In genomic region chr1:35706846-35707245, GRCh38 we compare ENCODE assay signal across 13 cellular contexts. TPM values are rescaled to one million over a fixed set of nuclear protein-coding genes. Genes with fewer than 3 reads are reported as not detected.
DNase-seq lines count a peak whose midpoint lies in the region; ATAC-seq and TF ChIP-seq lines count a peak whose summit lies in the region.
"Had no signal": no experiment of that assay in that cellular context is flagged by ENCODE, and none has a peak within 500 bp of the region (broad histone marks: within the 10 kb centered on the region; RNA-seq: fewer than 3 reads in every experiment).

No MANE protein-coding gene starts in this region.

- ATAC-seq in WTC11 (no peak; the same call in 1 of the 2 replicates), GM18498 (IDR thresholded peaks at IDR 0.05; ENCODE audit: unreplicated experiment) (no peak)
- no peak for ATAC-seq in stimulated activated effector memory CD8-positive, alpha-beta T cell treated with anti-CD3 and anti-CD28 coated beads, Interleukin-12 subunit alpha, Interleukin-12 subunit beta, amount 100 ng/mL, for 72 hours

- H3K4me3 Mint-ChIP-seq in activated naive CD4-positive, alpha-beta T cell treated with anti-CD3 and anti-CD28 coated beads for 36 hours, result peak overlapping the region; percentile 55
- H3K4me3 Mint-ChIP-seq in WTC11, result peak overlapping the region; percentile 79
- peak overlapping the region; percentile 77 for H3K4me3 Mint-ChIP-seq in stimulated activated effector memory CD8-positive, alpha-beta T cell treated with anti-CD3 and anti-CD28 coated beads, Interleukin-12 subunit alpha, Interleukin-12 subunit beta, amount 100 ng/mL, for 72 hours

- H3K27ac ChIP-seq in hepatocyte, result no peak overlapping the region
- H3K27ac ChIP-seq: breast epithelium, epithelial cell of prostate, lower lobe of right lung had no signal

- POLR2A ChIA-PET in WTC11 (lab: Charles Lee), result interaction anchor here (0.6 to 1.6 kb wide), 3 partner anchors 11 to 345 kb away, joined by 3 to 8 read pairs (median 7); partner anchors contain the start of gene CLSPN

- H3K27me3 ChIP-seq in hepatocyte, result peaks cover 33% of the 10 kb centered on the region

- WGBS in hepatocyte (ENCODE audit: low lambda C conversion rate, missing lambda C conversion rate), result 60% methylated on average over 13 of the region's 13 CpGs

- no peaks in the 10 kb centered on the region for H3K9me3 ChIP-seq in hepatocyte (ENCODE audit: low read depth)
- H3K9me3 ChIP-seq: breast epithelium, lower lobe of right lung had no signal

- CTCF ChIA-PET in activated naive CD4-positive, alpha-beta T cell treated with anti-CD3 and anti-CD28 coated beads for 36 hours (lab: Charles Lee), result interaction anchor here (1.9 kb wide), 1 partner anchor 9 kb away, joined by 6 read pairs; no protein-coding TSS in a partner anchor
- CTCF ChIA-PET in WTC11 (lab: Charles Lee), result interaction anchor here (1.1 to 2.5 kb wide), 9 partner anchors 9 to 142 kb away, joined by 4 to 33 read pairs (median 6); partner anchors contain the start of genes C1orf216 and CLSPN

- peak overlapping the region; percentile 95 for H3K4me2 ChIP-seq in hepatocyte

- H3K4me3 ChIP-seq in hepatocyte, result no peak overlapping the region

- H3K9me3 Mint-ChIP-seq in activated naive CD4-positive, alpha-beta T cell treated with anti-CD3 and anti-CD28 coated beads for 36 hours, result no peaks in the 10 kb centered on the region
- no peaks in the 10 kb centered on the region for H3K9me3 Mint-ChIP-seq in WTC11
- no peaks in the 10 kb centered on the region for H3K9me3 Mint-ChIP-seq in stimulated activated effector memory CD8-positive, alpha-beta T cell treated with anti-CD3 and anti-CD28 coated beads, Interleukin-12 subunit alpha, Interleukin-12 subunit beta, amount 100 ng/mL, for 72 hours

- no peaks in the 10 kb centered on the region for H3K9me2 ChIP-seq in hepatocyte (replicated peaks; ENCODE audit: insufficient read depth)

- intact Hi-C loops in activated naive CD4-positive, alpha-beta T cell treated with anti-CD3 and anti-CD28 coated beads for 36 hours (cut with micrococcal nuclease), result no loop called here

- TF ChIP-seq CTCF in WTC11 (IDR thresholded peaks at IDR 0.05) (no peak), hepatocyte (IDR thresholded peaks at IDR 0.05; ENCODE audit: poor library complexity) (no peak)

- no peak for DNase-seq in activated naive CD4-positive, alpha-beta T cell treated with anti-CD3 and anti-CD28 coated beads for 36 hours
- DNase-seq in activated naive CD4-positive, alpha-beta T cell (lab: John Stamatoyannopoulos, UW), result no peak
- DNase-seq in WTC11 (ENCODE audit: low spot score) (peak; percentile 30), hepatocyte (ENCODE audit: low spot score) (no peak), NCI-H2171 (lab: John Stamatoyannopoulos, UW) (no peak), T-helper 9 cell (no peak)
- no peak for DNase-seq in stimulated activated effector memory CD8-positive, alpha-beta T cell treated with anti-CD3 and anti-CD28 coated beads, Interleukin-12 subunit alpha, Interleukin-12 subunit beta, amount 100 ng/mL, for 72 hours (ENCODE audit: low spot score in 2 of 2)
- DNase-seq: GOT3, lower lobe of right lung, NCI-H446 treated with DMSO at 0.1 percent for 48 hours had no signal

- no peak overlapping the region for H3K27ac Mint-ChIP-seq in activated naive CD4-positive, alpha-beta T cell treated with anti-CD3 and anti-CD28 coated beads for 36 hours
- H3K27ac Mint-ChIP-seq in WTC11, result peak overlapping the region; percentile 87
- H3K27ac Mint-ChIP-seq in stimulated activated effector memory CD8-positive, alpha-beta T cell treated with anti-CD3 and anti-CD28 coated beads, Interleukin-12 subunit alpha, Interleukin-12 subunit beta, amount 100 ng/mL, for 72 hours, result no peak overlapping the region

- peaks cover 39% of the 10 kb centered on the region for H3K27me3 Mint-ChIP-seq in activated naive CD4-positive, alpha-beta T cell treated with anti-CD3 and anti-CD28 coated beads for 36 hours (ENCODE audit: low read depth)
- peaks cover 46% of the 10 kb centered on the region for H3K27me3 Mint-ChIP-seq in WTC11 (ENCODE audit: low read depth)

- H3K36me3 Mint-ChIP-seq in activated naive CD4-positive, alpha-beta T cell treated with anti-CD3 and anti-CD28 coated beads for 36 hours (ENCODE audit: low read depth), result no peaks in the 10 kb centered on the region
- H3K36me3 Mint-ChIP-seq in WTC11, result no peaks in the 10 kb centered on the region
- H3K36me3 Mint-ChIP-seq in stimulated activated effector memory CD8-positive, alpha-beta T cell treated with anti-CD3 and anti-CD28 coated beads, Interleukin-12 subunit alpha, Interleukin-12 subunit beta, amount 100 ng/mL, for 72 hours, result peaks cover 5% of the 10 kb centered on the region

- peaks cover 3% of the 10 kb centered on the region for H3K4me1 ChIP-seq in hepatocyte (ENCODE audit: insufficient read depth)
- H3K4me1 ChIP-seq: lower lobe of right lung had no signal

- no peaks in the 10 kb centered on the region for H3K36me3 ChIP-seq in hepatocyte (replicated peaks; ENCODE audit: insufficient read depth, low read depth)
- H3K36me3 ChIP-seq: breast epithelium, lower lobe of right lung had no signal

- peaks cover 14% of the 10 kb centered on the region for H3K4me1 Mint-ChIP-seq in activated naive CD4-positive, alpha-beta T cell treated with anti-CD3 and anti-CD28 coated beads for 36 hours (ENCODE audit: low read depth)
- H3K4me1 Mint-ChIP-seq in WTC11, result peaks cover 43% of the 10 kb centered on the region
- H3K4me1 Mint-ChIP-seq in stimulated activated effector memory CD8-positive, alpha-beta T cell treated with anti-CD3 and anti-CD28 coated beads, Interleukin-12 subunit alpha, Interleukin-12 subunit beta, amount 100 ng/mL, for 72 hours, result peaks cover 23% of the 10 kb centered on the region

- H2AFZ ChIP-seq in hepatocyte, result no peak overlapping the region

- no peaks in the 10 kb centered on the region for H3K79me2 ChIP-seq in hepatocyte

- no peaks in the 10 kb centered on the region for H4K20me1 ChIP-seq in hepatocyte (ENCODE audit: insufficient read depth, poor library complexity, severe bottlenecking)

TF ChIP-seq in WTC11, 78 proteins besides CTCF, POLR2A, EP300 and RAD21 (continues in another document):
- TF ChIP-seq PREB (CRISPR knock-in tag; IDR thresholded peaks at IDR 0.05; ENCODE audit: borderline replicate concordance), result no peak
- TF ChIP-seq AR (CRISPR knock-in tag; IDR thresholded peaks at IDR 0.05), result no peak
- no peak for TF ChIP-seq FOXP4 (CRISPR knock-in tag; IDR thresholded peaks at IDR 0.05)
- TF ChIP-seq ATF1 (CRISPR knock-in tag; IDR thresholded peaks at IDR 0.05), result no peak
- TF ChIP-seq PRRX2 (CRISPR knock-in tag; IDR thresholded peaks at IDR 0.05), result no peak
- no peak for TF ChIP-seq NR3C1 (CRISPR knock-in tag; conservative IDR thresholded peaks at IDR 0.05; ENCODE audit: low read depth)
- TF ChIP-seq ETV6 (CRISPR knock-in tag; IDR thresholded peaks at IDR 0.05), result no peak

RNA-seq across cellular contexts. Expression of gene C1orf216, which starts 11.8 kb away (rescaled TPM):
- 1 to 10 TPM; 4.0 to 5.2 TPM for total RNA-seq in activated naive CD4-positive, alpha-beta T cell treated with anti-CD3 and anti-CD28 coated beads for 36 hours
- total RNA-seq in WTC11 (2021), result 7.2 to 10.1 TPM (median 8.6 TPM) in 3 replicates
- 6.3 and 9.1 TPM in 2 replicates for total RNA-seq in hepatocyte
- polyA plus RNA-seq in hepatocyte, result 6.3 and 8.9 TPM in 2 replicates
